In genomic region chrX:96453139-96453538, GRCh38 we compare ENCODE assay signal across 14 cellular contexts.
DNase-seq lines count a peak whose midpoint lies in the region; ATAC-seq and TF ChIP-seq lines count a peak whose summit lies in the region.
"Had no signal": no experiment of that assay in that cellular context is flagged by ENCODE, and none has a peak within 500 bp of the region (broad histone marks: within the 10 kb centered on the region; RNA-seq: fewer than 3 reads in every experiment).

No MANE protein-coding gene starts in this region.

- H3K9me3 ChIP-seq in smooth muscle cell (replicated peaks; ENCODE audit: low read depth) = no peaks in the 10 kb centered on the region
- H3K9me3 ChIP-seq: thoracic aorta had no signal

- H3K9me3 Mint-ChIP-seq in chondrocyte (ENCODE audit: low read depth) = peaks cover 3% of the 10 kb centered on the region
- H3K9me3 Mint-ChIP-seq: activated naive CD8-positive, alpha-beta T cell treated with anti-CD3 and anti-CD28 coated beads, Interleukin-2, amount 10 ng/mL, durations not matched to agents 7 days and 5 days had no signal

- no peaks in the 10 kb centered on the region for H3K27me3 ChIP-seq in smooth muscle cell (ENCODE audit: low read depth)
- H3K27me3 ChIP-seq: neural progenitor cell had no signal

- no peaks in the 10 kb centered on the region for H3K4me1 ChIP-seq in smooth muscle cell (ENCODE audit: low read depth)
- H3K4me1 ChIP-seq: neural progenitor cell had no signal

- H2AFZ ChIP-seq in smooth muscle cell (ENCODE audit: low read depth) = peak overlapping the region; percentile 42
- H2AFZ ChIP-seq: neural progenitor cell had no signal

- 91% methylated on average over 3 of the region's 3 CpGs for whole genome bisulfite sequencing in smooth muscle cell (ENCODE audit: low lambda C conversion rate)

- peak; percentile 74 for ATAC-seq in GM19023 (IDR thresholded peaks at IDR 0.05; ENCODE audit: unreplicated experiment)
- ATAC-seq in HG02610 (IDR thresholded peaks at IDR 0.05; ENCODE audit: unreplicated experiment) = peak; percentile 86
- peak; percentile 73 for ATAC-seq in HG03442 (IDR thresholded peaks at IDR 0.05; ENCODE audit: unreplicated experiment)

- no peak overlapping the region for H3K27ac Mint-ChIP-seq in chondrocyte (ENCODE audit: unreplicated experiment)
- H3K27ac Mint-ChIP-seq: activated naive CD8-positive, alpha-beta T cell treated with anti-CD3 and anti-CD28 coated beads, Interleukin-2, amount 10 ng/mL, durations not matched to agents 7 days and 5 days; neural progenitor cell had no signal

- H3K36me3 ChIP-seq in smooth muscle cell (ENCODE audit: low read depth) = no peaks in the 10 kb centered on the region
- H3K36me3 ChIP-seq: neural progenitor cell, thoracic aorta had no signal

- H3K27ac ChIP-seq in smooth muscle cell (ENCODE audit: low read depth) = no peak overlapping the region
- H3K27ac ChIP-seq: neural progenitor cell, thoracic aorta had no signal

- TF ChIP-seq CTCF in smooth muscle cell (IDR thresholded peaks at IDR 0.05; ENCODE audit: borderline replicate concordance, insufficient read depth, poor library complexity, severe bottlenecking) (no peak), chondrocyte (IDR thresholded peaks at IDR 0.05) (no peak)

- H3K4me1 Mint-ChIP-seq in chondrocyte (ENCODE audit: low read depth) = peaks cover 6% of the 10 kb centered on the region
- H3K4me1 Mint-ChIP-seq: activated naive CD8-positive, alpha-beta T cell treated with anti-CD3 and anti-CD28 coated beads, Interleukin-2, amount 10 ng/mL, durations not matched to agents 7 days and 5 days; neural progenitor cell had no signal

- no peak overlapping the region for H3K4me2 ChIP-seq in smooth muscle cell
- H3K4me2 ChIP-seq: neural progenitor cell had no signal

- H3K79me2 ChIP-seq in smooth muscle cell (ENCODE audit: low read depth) = no peaks in the 10 kb centered on the region

- H3K27me3 Mint-ChIP-seq in chondrocyte (ENCODE audit: low read depth) = no peaks in the 10 kb centered on the region
- H3K27me3 Mint-ChIP-seq: activated naive CD8-positive, alpha-beta T cell treated with anti-CD3 and anti-CD28 coated beads, Interleukin-2, amount 10 ng/mL, durations not matched to agents 7 days and 5 days had no signal

- H4K20me1 ChIP-seq in smooth muscle cell (ENCODE audit: low read depth) = no peaks in the 10 kb centered on the region

- H3K36me3 Mint-ChIP-seq in chondrocyte (ENCODE audit: low read depth) = no peaks in the 10 kb centered on the region
- H3K36me3 Mint-ChIP-seq: activated naive CD8-positive, alpha-beta T cell treated with anti-CD3 and anti-CD28 coated beads, Interleukin-2, amount 10 ng/mL, durations not matched to agents 7 days and 5 days; neural progenitor cell had no signal

- no peak overlapping the region for H3K4me3 Mint-ChIP-seq in chondrocyte (ENCODE audit: unreplicated experiment)
- H3K4me3 Mint-ChIP-seq: activated naive CD8-positive, alpha-beta T cell treated with anti-CD3 and anti-CD28 coated beads, Interleukin-2, amount 10 ng/mL, durations not matched to agents 7 days and 5 days; neural progenitor cell had no signal

- H3K9ac ChIP-seq in smooth muscle cell (ENCODE audit: low read depth) = no peak overlapping the region
- H3K9ac ChIP-seq: neural progenitor cell had no signal

- no peak overlapping the region for H3K4me3 ChIP-seq in smooth muscle cell
- H3K4me3 ChIP-seq: neural progenitor cell, thoracic aorta had no signal

- DNase-seq in smooth muscle cell (lab: John Stamatoyannopoulos, UW; ENCODE audit: unreplicated experiment) (no peak), chondrocyte (ENCODE audit: low spot score) (no peak), hypothalamus (lab: John Stamatoyannopoulos, UW) (no peak), SKM-1 treated with dmso at 0.1 percent for 144 hours (lab: John Stamatoyannopoulos, UW; ENCODE audit: unreplicated experiment) (no peak), AG08395 (ENCODE audit: low spot score) (no peak)
- DNase-seq: activated CD4-positive, alpha-beta T cell treated with anti-CD3 and anti-CD28 coated beads for 1 hour; activated naive CD8-positive, alpha-beta T cell treated with anti-CD3 and anti-CD28 coated beads, Interleukin-2, amount 10 ng/mL, durations not matched to agents 7 days and 5 days; NCI-H1048; RPMI8226 had no signal

- no peaks in the 10 kb centered on the region for H3F3A ChIP-seq in smooth muscle cell (ENCODE audit: low read depth)
